ENCODE assay signal across 16 cellular contexts in the genomic region with DNA sequence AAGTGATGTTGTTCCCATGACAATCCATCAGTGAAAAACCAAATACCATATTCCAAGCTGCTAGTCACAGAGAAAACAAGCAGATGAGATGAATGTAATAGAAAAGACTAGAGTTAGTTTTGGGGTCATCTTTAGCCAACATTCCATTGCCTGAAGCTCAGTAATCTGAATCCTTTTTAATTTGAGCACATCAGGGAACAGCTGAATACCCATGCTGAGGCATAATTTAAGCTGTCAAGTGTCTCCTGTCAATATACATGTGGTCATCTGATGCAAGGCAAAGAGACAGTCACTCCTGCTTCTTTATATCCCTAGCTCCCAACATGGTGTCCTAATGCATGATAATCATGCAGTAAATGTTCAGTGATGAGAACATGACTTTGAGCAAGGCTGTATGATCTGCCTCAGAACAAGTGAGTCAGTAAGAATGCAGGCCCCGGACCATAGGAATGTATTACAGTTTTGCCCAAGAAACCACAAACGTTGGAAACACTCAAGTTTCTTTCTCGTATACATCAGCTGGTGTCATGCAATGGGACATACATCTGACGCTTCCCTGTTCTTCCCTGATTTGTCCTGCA. TPM values are rescaled to one million over a fixed set of nuclear protein-coding genes. Genes with fewer than 3 reads are reported as not detected.
DNase-seq lines count a peak whose midpoint lies in the region; ATAC-seq and TF ChIP-seq lines count a peak whose summit lies in the region.
"Had no signal": no experiment of that assay in that cellular context is flagged by ENCODE, and none has a peak within 500 bp of the region (broad histone marks: within the 10 kb centered on the region; RNA-seq: fewer than 3 reads in every experiment).

No MANE protein-coding gene starts in this region.

- H3K4me3 Mint-ChIP-seq in osteocyte (ENCODE audit: unreplicated experiment): peak overlapping the region; percentile 32
- H3K4me3 Mint-ChIP-seq in activated T-cell treated with anti-CD3 and anti-CD28 coated beads, Interleukin-2, amount 50 U/mL, for 24 hours: no peak overlapping the region
- H3K4me3 Mint-ChIP-seq: activated naive CD8-positive, alpha-beta T cell treated with anti-CD3 and anti-CD28 coated beads, Interleukin-2, amount 50 U/mL, for 24 hours; stimulated activated effector memory CD8-positive, alpha-beta T cell treated with anti-CD3 and anti-CD28 coated beads, Interleukin-12 subunit alpha, Interleukin-12 subunit beta, amount 100 ng/mL, for 72 hours had no signal

- CTCF ChIA-PET in Panc1 (lab: Charles Lee): interaction anchor here (0.6 kb wide), 1 partner anchor 14 kb away, joined by 10 read pairs; no protein-coding TSS in a partner anchor

- DNase-seq in ELR (ENCODE audit: low read depth): peak; percentile 99
- DNase-seq in Panc1 (ENCODE audit: low read depth, low spot score): no peak
- DNase-seq in epidermal melanocyte (ENCODE audit: insufficient read length, low spot score): peak; percentile 45
- no peak for DNase-seq in osteocyte (ENCODE audit: extremely low spot score, unreplicated experiment)
- no peak for DNase-seq in NCI-H1105 (lab: John Stamatoyannopoulos, UW)
- DNase-seq in activated T-cell treated with anti-CD3 and anti-CD28 coated beads, Interleukin-2, amount 50 U/mL, for 24 hours: no peak
- DNase-seq: activated CD4-positive, alpha-beta T cell treated with anti-CD3 and anti-CD28 coated beads, Interleukin-2, amount 50 U/mL, for 48 hours; activated naive CD8-positive, alpha-beta T cell treated with anti-CD3 and anti-CD28 coated beads, Interleukin-2, amount 50 U/mL, for 24 hours; NCI-H1694 treated with DMSO at 0.1 percent for 48 hours; SIG-M5; stimulated activated CD4-positive, alpha-beta T cell treated with anti-CD3 and anti-CD28 coated beads, Interleukin-12 subunit alpha, Interleukin-12 subunit beta, amount 100 ng/mL, for 4 hours had no signal

- intact Hi-C loops in Panc1 (cut with micrococcal nuclease; ENCODE audit: unreplicated experiment): no loop called here

- no peaks in the 10 kb centered on the region for H3K27me3 Mint-ChIP-seq in osteocyte (ENCODE audit: unreplicated experiment)
- H3K27me3 Mint-ChIP-seq in activated T-cell treated with anti-CD3 and anti-CD28 coated beads, Interleukin-2, amount 50 U/mL, for 24 hours: peaks cover 19% of the 10 kb centered on the region

- peak; percentile 86 for ATAC-seq in Panc1
- ATAC-seq in HG02763 (IDR thresholded peaks at IDR 0.05; ENCODE audit: unreplicated experiment): no peak
- ATAC-seq in gastroesophageal sphincter: no peak
- ATAC-seq: activated naive CD8-positive, alpha-beta T cell treated with anti-CD3 and anti-CD28 coated beads, Interleukin-2, amount 50 U/mL, for 24 hours had no signal

- in situ Hi-C loops in Panc1 (cut with HindIII; ENCODE audit: low pct_unique_long_range_greater_than_20kb, low sequenced_read_pairs): no loop called here

- no peak for TF ChIP-seq EP300 in gastroesophageal sphincter (IDR thresholded peaks at IDR 0.05)

- TF ChIP-seq POLR2A in gastroesophageal sphincter (IDR thresholded peaks at IDR 0.05): no peak

- peak overlapping the region; percentile 98 for H3K27ac Mint-ChIP-seq in osteocyte (ENCODE audit: unreplicated experiment)
- H3K27ac Mint-ChIP-seq in activated T-cell treated with anti-CD3 and anti-CD28 coated beads, Interleukin-2, amount 50 U/mL, for 24 hours: no peak overlapping the region
- H3K27ac Mint-ChIP-seq: activated naive CD8-positive, alpha-beta T cell treated with anti-CD3 and anti-CD28 coated beads, Interleukin-2, amount 50 U/mL, for 24 hours; stimulated activated effector memory CD8-positive, alpha-beta T cell treated with anti-CD3 and anti-CD28 coated beads, Interleukin-12 subunit alpha, Interleukin-12 subunit beta, amount 100 ng/mL, for 72 hours had no signal

- H3K36me3 ChIP-seq in Panc1 (ENCODE audit: control insufficient read depth, insufficient read depth, low read length): no peaks in the 10 kb centered on the region
- no peaks in the 10 kb centered on the region for H3K36me3 ChIP-seq in gastroesophageal sphincter
- H3K36me3 ChIP-seq: esophagus muscularis mucosa had no signal

- 75 to 100% methylated on average over 1 to 4 of the region's 4 CpGs for WGBS in gastroesophageal sphincter (ENCODE audit: low coverage in 1 of 2), 2 donors

- no peak overlapping the region for H3K4me3 ChIP-seq in Panc1 (ENCODE audit: low read depth in 2 of 2, low read length in 2 of 2)
- no peak overlapping the region for H3K4me3 ChIP-seq in gastroesophageal sphincter
- H3K4me3 ChIP-seq: esophagus muscularis mucosa had no signal

- POLR2A ChIA-PET in Panc1 (lab: Charles Lee): no interaction called here

- H3K9me3 ChIP-seq in Panc1 (ENCODE audit: control insufficient read depth, insufficient read depth, low read depth, low read length): no peaks in the 10 kb centered on the region
- no peaks in the 10 kb centered on the region for H3K9me3 ChIP-seq in gastroesophageal sphincter
- H3K9me3 ChIP-seq: esophagus muscularis mucosa had no signal

- TF ChIP-seq CTCF in Panc1 (IDR thresholded peaks at IDR 0.05) (no peak), osteocyte (IDR thresholded peaks at IDR 0.05) (no peak), gastroesophageal sphincter (IDR thresholded peaks at IDR 0.05) (no peak)

- H3K9me3 Mint-ChIP-seq in osteocyte (ENCODE audit: unreplicated experiment): no peaks in the 10 kb centered on the region
- no peaks in the 10 kb centered on the region for H3K9me3 Mint-ChIP-seq in activated T-cell treated with anti-CD3 and anti-CD28 coated beads, Interleukin-2, amount 50 U/mL, for 24 hours
- H3K9me3 Mint-ChIP-seq: activated naive CD8-positive, alpha-beta T cell treated with anti-CD3 and anti-CD28 coated beads, Interleukin-2, amount 50 U/mL, for 24 hours; stimulated activated effector memory CD8-positive, alpha-beta T cell treated with anti-CD3 and anti-CD28 coated beads, Interleukin-12 subunit alpha, Interleukin-12 subunit beta, amount 100 ng/mL, for 72 hours had no signal

- H3K4me1 ChIP-seq in Panc1 (ENCODE audit: control insufficient read depth, insufficient read depth, low read length) (peaks cover 8% of the 10 kb centered on the region; the same call in 1 of the 2 replicates), gastroesophageal sphincter (peaks cover 0 to 17% (median 5%) of the 10 kb centered on the region in 3 donors)

- no peaks in the 10 kb centered on the region for H3K36me3 Mint-ChIP-seq in osteocyte (ENCODE audit: unreplicated experiment)
- no peaks in the 10 kb centered on the region for H3K36me3 Mint-ChIP-seq in activated T-cell treated with anti-CD3 and anti-CD28 coated beads, Interleukin-2, amount 50 U/mL, for 24 hours (ENCODE audit: low read depth)
- H3K36me3 Mint-ChIP-seq: stimulated activated effector memory CD8-positive, alpha-beta T cell treated with anti-CD3 and anti-CD28 coated beads, Interleukin-12 subunit alpha, Interleukin-12 subunit beta, amount 100 ng/mL, for 72 hours had no signal

- H3K27ac ChIP-seq in Panc1 (ENCODE audit: low read length): no peak overlapping the region; the same call in 1 of the 2 replicates
- no peak overlapping the region for H3K27ac ChIP-seq in gastroesophageal sphincter
- H3K27ac ChIP-seq: esophagus muscularis mucosa had no signal

- H3K27me3 ChIP-seq in Panc1 (ENCODE audit: control insufficient read depth, insufficient read depth, low read length): no peaks in the 10 kb centered on the region
- no peaks in the 10 kb centered on the region for H3K27me3 ChIP-seq in gastroesophageal sphincter
- H3K27me3 ChIP-seq: esophagus muscularis mucosa had no signal

- H3K4me1 Mint-ChIP-seq in osteocyte (ENCODE audit: unreplicated experiment): peaks cover 46% of the 10 kb centered on the region
- peaks cover 11% of the 10 kb centered on the region for H3K4me1 Mint-ChIP-seq in activated T-cell treated with anti-CD3 and anti-CD28 coated beads, Interleukin-2, amount 50 U/mL, for 24 hours (ENCODE audit: low read depth)

- no TSS peak for BruUV-seq in Panc1 (replicated peaks; lab: Mats Ljungman, UMichigan)

RNA-seq across cellular contexts. Expression of a gene that starts 48.0 kb away (rescaled TPM):
- total RNA-seq in Panc1 (2021; ENCODE audit: unreplicated experiment) (4.8 TPM), osteocyte (0.47 and 0.70 TPM in 2 replicates), gastroesophageal sphincter (1 to 10 TPM in 3 of 4 donors, under 1 TPM in 1; 0.07 to 1.8 (median 1.4) TPM)
- 1.3 TPM for polyA plus RNA-seq in Panc1 (2012; ENCODE audit: insufficient read length)
- total RNA-seq: mononuclear cell had no signal

Comparison
In these comparisons a context has a peak if more than half of its experiments do, and no peak if none do; other contexts are left out.
1. DNase-seq: peak in ELR (single experiment) and epidermal melanocyte (single experiment); none in Panc1 (single experiment), osteocyte (single experiment), NCI-H1105 (single experiment) and activated T-cell treated with anti-CD3 and anti-CD28 coated beads, Interleukin-2, amount 50 U/mL, for 24 hours (single experiment).